1 cellular context compared by ENCODE assay signal in genomic region chr2:16686641-16687040, GRCh38.
TF ChIP-seq lines count a peak whose summit lies in the region.

No MANE protein-coding gene starts in this region.

TF ChIP-seq in IMR-90, 13 proteins besides CTCF, POLR2A, EP300 and RAD21:
- no peak for TF ChIP-seq MAZ (IDR thresholded peaks at IDR 0.05; ENCODE audit: borderline replicate concordance, low read depth, low read length)
